Comparison of ENCODE assay signal across 8 cellular contexts in the genomic region with DNA sequence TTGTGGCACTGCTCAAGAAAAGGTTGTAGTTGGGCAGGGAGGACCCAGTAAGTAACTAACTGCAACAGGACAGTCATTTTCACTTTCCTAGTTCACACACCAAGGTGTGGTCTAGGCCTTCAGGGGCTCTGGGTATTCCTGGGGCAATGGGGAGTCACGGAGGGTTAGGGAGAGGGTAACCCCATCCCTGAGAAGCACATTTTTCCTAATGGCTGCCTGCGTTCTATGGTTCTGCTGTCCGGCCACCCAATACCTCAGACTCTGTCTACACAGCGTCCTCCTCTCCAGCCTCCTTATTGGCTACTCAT. TPM values are rescaled to one million over a fixed set of nuclear protein-coding genes. Genes with fewer than 3 reads are reported as not detected.
DNase-seq lines count a peak whose midpoint lies in the region; ATAC-seq and TF ChIP-seq lines count a peak whose summit lies in the region.

No MANE protein-coding gene starts in this region.

- DNase-seq in BJ (ENCODE audit: low read depth) (no peak), MM.1S (no peak), nephron progenitor cell (no peak), DMS53 (lab: John Stamatoyannopoulos, UW) (no peak), C1 segment of cervical spinal cord (lab: John Stamatoyannopoulos, UW) (no peak)
- no peak for DNase-seq in central memory CD4-positive, alpha-beta T cell

- H3K4me3 Mint-ChIP-seq in nephron progenitor cell = peak overlapping the region; percentile 93

- H2AFZ ChIP-seq in MM.1S (ENCODE audit: low read length) = peak overlapping the region; percentile 77

- no peak for ATAC-seq in HG03139 (IDR thresholded peaks at IDR 0.05; ENCODE audit: unreplicated experiment)

- peak overlapping the region; percentile 78 for H3K4me2 ChIP-seq in MM.1S (ENCODE audit: low read depth, low read length)

- H3K4me1 ChIP-seq in MM.1S (ENCODE audit: low read length) = peaks cover 5% of the 10 kb centered on the region; the same call in 1 of the 2 replicates
- H3K4me1 ChIP-seq in duodenal mucosa (ENCODE audit: control insufficient read depth in 1 of 2, insufficient read depth in 2 of 2, low read length in 2 of 2) = peaks cover 24 to 25% of the 10 kb centered on the region in 2 donors

- H4K20me1 ChIP-seq in MM.1S (ENCODE audit: insufficient read depth, low read length) = no peaks in the 10 kb centered on the region

- H3K27ac ChIP-seq in MM.1S (ENCODE audit: low read length) (peak overlapping the region; percentile 57; the same call in 1 of the 2 replicates), duodenal mucosa (ENCODE audit: low read depth, low read length) (peak overlapping the region; percentile 52)

- H3K27me3 Mint-ChIP-seq in nephron progenitor cell (ENCODE audit: low read depth, poor library complexity) = no peaks in the 10 kb centered on the region

- TF ChIP-seq CTCF in BJ (IDR thresholded peaks at IDR 0.05; ENCODE audit: insufficient read depth, low read depth, low read length) (no peak), MM.1S (IDR thresholded peaks at IDR 0.05; ENCODE audit: low read length) (no peak), nephron progenitor cell (IDR thresholded peaks at IDR 0.05) (no peak)

- peaks cover 74% of the 10 kb centered on the region for H3K4me1 Mint-ChIP-seq in nephron progenitor cell

- H3K9ac ChIP-seq in MM.1S (ENCODE audit: low read length) (peak overlapping the region; percentile 67), duodenal mucosa (ENCODE audit: low read depth in 1 of 2, low read length in 2 of 2) (peak overlapping the region; percentile 57 to 86)

- no peaks in the 10 kb centered on the region for H3K9me3 ChIP-seq in MM.1S (replicated peaks; ENCODE audit: insufficient read depth, low read length)
- no peaks in the 10 kb centered on the region for H3K9me3 ChIP-seq in duodenal mucosa (ENCODE audit: control insufficient read depth in 1 of 2, low read length in 2 of 2)

- no peaks in the 10 kb centered on the region for H3F3A ChIP-seq in MM.1S (ENCODE audit: insufficient read depth, low read length)

- no peaks in the 10 kb centered on the region for H3K36me3 ChIP-seq in BJ (ENCODE audit: control insufficient read depth, insufficient read depth, low read length)
- H3K36me3 ChIP-seq in MM.1S (replicated peaks; ENCODE audit: insufficient read depth, low read length) = no peaks in the 10 kb centered on the region
- H3K36me3 ChIP-seq in duodenal mucosa (ENCODE audit: control insufficient read depth in 1 of 2, insufficient read depth in 2 of 2, low read length in 2 of 2) = peaks cover 0 to 4% of the 10 kb centered on the region in 2 donors

- POLR2A ChIA-PET in BJ (lab: Charles Lee) = interaction anchor here (1.1 kb wide), 1 partner anchor 78 kb away, joined by 4 read pairs; no protein-coding TSS in a partner anchor

- CTCF ChIA-PET in BJ (lab: Yijun Ruan, JAX) = interaction anchor here (1.3 kb wide), 1 partner anchor 76 kb away, joined by 3 read pairs; no protein-coding TSS in a partner anchor

- no peaks in the 10 kb centered on the region for H3K27me3 ChIP-seq in BJ (ENCODE audit: control insufficient read depth, insufficient read depth, low read length)
- no peaks in the 10 kb centered on the region for H3K27me3 ChIP-seq in MM.1S (replicated peaks; ENCODE audit: insufficient read depth, low read length)
- no peaks in the 10 kb centered on the region for H3K27me3 ChIP-seq in duodenal mucosa (ENCODE audit: control insufficient read depth in 1 of 2, insufficient read depth in 2 of 2, low read length in 2 of 2)

- peaks cover 7% of the 10 kb centered on the region for H3K36me3 Mint-ChIP-seq in nephron progenitor cell (ENCODE audit: low read depth)

- H3K79me2 ChIP-seq in MM.1S (ENCODE audit: low read length) = peaks cover 12% of the 10 kb centered on the region

- peak overlapping the region; percentile 100 for H3K27ac Mint-ChIP-seq in nephron progenitor cell

- peaks cover 57% of the 10 kb centered on the region for H3K9me3 Mint-ChIP-seq in nephron progenitor cell

- H3K9me2 ChIP-seq in MM.1S (replicated peaks; ENCODE audit: insufficient read depth, low read length) = no peaks in the 10 kb centered on the region

- H3K4me3 ChIP-seq in BJ (ENCODE audit: low read depth, low read length) (peak overlapping the region; percentile 44), MM.1S (ENCODE audit: low read length) (peak overlapping the region; percentile 72), duodenal mucosa (ENCODE audit: low read depth in 1 of 2, low read length in 2 of 2) (peak overlapping the region; percentile 69 to 84)

RNA-seq across cellular contexts. Expression of a gene that starts 0.9 kb away (rescaled TPM):
- polyA plus RNA-seq in BJ (2011; rRNA removed) = 2.5 and 3.5 TPM in 2 replicates
- 0.51 and 2.6 TPM in 2 replicates for polyA minus RNA-seq in BJ (2011; rRNA and poly(A)+ RNA removed)

RNA-seq across cellular contexts. Expression of a gene that starts 4.1 kb away (rescaled TPM):
- polyA plus RNA-seq in BJ (2011; rRNA removed) = 0.12 and 0.18 TPM in 2 replicates
- polyA minus RNA-seq in BJ (2011; rRNA and poly(A)+ RNA removed) = not detected in 2 replicates

RNA-seq across cellular contexts. Expression of a gene that starts 33.4 kb away (rescaled TPM):
- 9.3 and 13.8 TPM in 2 replicates for polyA plus RNA-seq in BJ (2011; rRNA removed)
- 8.2 and 19.1 TPM in 2 replicates for polyA minus RNA-seq in BJ (2011; rRNA and poly(A)+ RNA removed)

RNA-seq across cellular contexts. Expression of a gene that starts 34.8 kb away (rescaled TPM):
- not detected in 2 replicates for polyA plus RNA-seq in BJ (2011; rRNA removed)
- polyA minus RNA-seq in BJ (2011; rRNA and poly(A)+ RNA removed) = not detected in 2 replicates

RNA-seq across cellular contexts. Expression of a gene that starts 35.5 kb away (rescaled TPM):
- polyA plus RNA-seq in BJ (2011; rRNA removed) = 0.01 TPM in 1 of 2 replicates, not detected in the other
- not detected in 2 replicates for polyA minus RNA-seq in BJ (2011; rRNA and poly(A)+ RNA removed)
